Comparison of ENCODE assay signal across 1 cellular context in genomic region chr2:102423368-102423767, GRCh38.
TF ChIP-seq lines count a peak whose summit lies in the region.

No MANE protein-coding gene starts in this region.

TF ChIP-seq in K562, 482 proteins besides CTCF, POLR2A, EP300 and RAD21 (continues in another document):
- TF ChIP-seq HSF4 (CRISPR knock-in tag; IDR thresholded peaks at IDR 0.05; ENCODE audit: borderline replicate concordance): peak; percentile 92; the same call in 1 of the 2 replicates
- TF ChIP-seq TSC22D4 (tag; IDR thresholded peaks at IDR 0.05): no peak
- 0 out of 2 replicates have a peak, but pooled peaks have one; percentile 13 for TF ChIP-seq MBD1 (CRISPR knock-in tag; IDR thresholded peaks at IDR 0.05)
- TF ChIP-seq MCM3 (IDR thresholded peaks at IDR 0.05): no peak
- TF ChIP-seq ZBTB43 (CRISPR knock-in tag; IDR thresholded peaks at IDR 0.05): no peak
- 0 out of 2 replicates have a peak, but pooled peaks have one; percentile 28 for TF ChIP-seq ZNF445 (CRISPR knock-in tag; IDR thresholded peaks at IDR 0.05; ENCODE audit: low read depth)
- TF ChIP-seq SIN3B (IDR thresholded peaks at IDR 0.05; ENCODE audit: low read depth): no peak
- TF ChIP-seq HIVEP1 (CRISPR knock-in tag; IDR thresholded peaks at IDR 0.05): peak; percentile 92
- TF ChIP-seq GTF2A2 (tag; IDR thresholded peaks at IDR 0.05): peak; percentile 87
- 0 out of 2 replicates have a peak, but pooled peaks have one; percentile 26 for TF ChIP-seq ZNF354B (CRISPR knock-in tag; IDR thresholded peaks at IDR 0.05)
- TF ChIP-seq ZNF551 (CRISPR knock-in tag; IDR thresholded peaks at IDR 0.05): no peak
- TF ChIP-seq ZNF76 (CRISPR knock-in tag; IDR thresholded peaks at IDR 0.05; ENCODE audit: borderline replicate concordance): peak; percentile 79; the same call in 1 of the 2 replicates
- TF ChIP-seq ZBTB9 (CRISPR knock-in tag; IDR thresholded peaks at IDR 0.05): peak; percentile 76; the same call in 1 of the 2 replicates
- TF ChIP-seq ZBTB17 (CRISPR knock-in tag; IDR thresholded peaks at IDR 0.05): peak; percentile 65; the same call in 1 of the 2 replicates
- TF ChIP-seq TAF7 (tag; IDR thresholded peaks at IDR 0.05): 0 out of 2 replicates have a peak, but pooled peaks have one; percentile 28
- peak; percentile 61; the same call in 1 of the 2 replicates for TF ChIP-seq BACH1 (tag; IDR thresholded peaks at IDR 0.05)
- TF ChIP-seq ZFP1 (CRISPR knock-in tag; IDR thresholded peaks at IDR 0.05): 0 out of 2 replicates have a peak, but pooled peaks have one; percentile 52
- peak; percentile 79; the same call in 1 of the 2 replicates for TF ChIP-seq PYGO2 (tag; IDR thresholded peaks at IDR 0.05)
- TF ChIP-seq, protein P1, sequence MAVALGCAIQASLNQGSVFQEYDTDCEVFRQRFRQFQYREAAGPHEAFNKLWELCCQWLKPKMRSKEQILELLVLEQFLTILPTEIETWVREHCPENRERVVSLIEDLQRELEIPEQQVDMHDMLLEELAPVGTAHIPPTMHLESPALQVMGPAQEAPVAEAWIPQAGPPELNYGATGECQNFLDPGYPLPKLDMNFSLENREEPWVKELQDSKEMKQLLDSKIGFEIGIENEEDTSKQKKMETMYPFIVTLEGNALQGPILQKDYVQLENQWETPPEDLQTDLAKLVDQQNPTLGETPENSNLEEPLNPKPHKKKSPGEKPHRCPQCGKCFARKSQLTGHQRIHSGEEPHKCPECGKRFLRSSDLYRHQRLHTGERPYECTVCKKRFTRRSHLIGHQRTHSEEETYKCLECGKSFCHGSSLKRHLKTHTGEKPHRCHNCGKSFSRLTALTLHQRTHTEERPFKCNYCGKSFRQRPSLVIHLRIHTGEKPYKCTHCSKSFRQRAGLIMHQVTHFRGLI (CRISPR knock-in tag; IDR thresholded peaks at IDR 0.05): peak; percentile 87
- TF ChIP-seq, protein P2, sequence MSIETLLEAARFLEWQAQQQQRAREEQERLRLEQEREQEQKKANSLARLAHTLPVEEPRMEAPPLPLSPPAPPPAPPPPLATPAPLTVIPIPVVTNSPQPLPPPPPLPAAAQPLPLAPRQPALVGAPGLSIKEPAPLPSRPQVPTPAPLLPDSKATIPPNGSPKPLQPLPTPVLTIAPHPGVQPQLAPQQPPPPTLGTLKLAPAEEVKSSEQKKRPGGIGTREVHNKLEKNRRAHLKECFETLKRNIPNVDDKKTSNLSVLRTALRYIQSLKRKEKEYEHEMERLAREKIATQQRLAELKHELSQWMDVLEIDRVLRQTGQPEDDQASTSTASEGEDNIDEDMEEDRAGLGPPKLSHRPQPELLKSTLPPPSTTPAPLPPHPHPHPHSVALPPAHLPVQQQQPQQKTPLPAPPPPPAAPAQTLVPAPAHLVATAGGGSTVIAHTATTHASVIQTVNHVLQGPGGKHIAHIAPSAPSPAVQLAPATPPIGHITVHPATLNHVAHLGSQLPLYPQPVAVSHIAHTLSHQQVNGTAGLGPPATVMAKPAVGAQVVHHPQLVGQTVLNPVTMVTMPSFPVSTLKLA (conservative IDR thresholded peaks at IDR 0.05): no peak
- TF ChIP-seq, protein P3, sequence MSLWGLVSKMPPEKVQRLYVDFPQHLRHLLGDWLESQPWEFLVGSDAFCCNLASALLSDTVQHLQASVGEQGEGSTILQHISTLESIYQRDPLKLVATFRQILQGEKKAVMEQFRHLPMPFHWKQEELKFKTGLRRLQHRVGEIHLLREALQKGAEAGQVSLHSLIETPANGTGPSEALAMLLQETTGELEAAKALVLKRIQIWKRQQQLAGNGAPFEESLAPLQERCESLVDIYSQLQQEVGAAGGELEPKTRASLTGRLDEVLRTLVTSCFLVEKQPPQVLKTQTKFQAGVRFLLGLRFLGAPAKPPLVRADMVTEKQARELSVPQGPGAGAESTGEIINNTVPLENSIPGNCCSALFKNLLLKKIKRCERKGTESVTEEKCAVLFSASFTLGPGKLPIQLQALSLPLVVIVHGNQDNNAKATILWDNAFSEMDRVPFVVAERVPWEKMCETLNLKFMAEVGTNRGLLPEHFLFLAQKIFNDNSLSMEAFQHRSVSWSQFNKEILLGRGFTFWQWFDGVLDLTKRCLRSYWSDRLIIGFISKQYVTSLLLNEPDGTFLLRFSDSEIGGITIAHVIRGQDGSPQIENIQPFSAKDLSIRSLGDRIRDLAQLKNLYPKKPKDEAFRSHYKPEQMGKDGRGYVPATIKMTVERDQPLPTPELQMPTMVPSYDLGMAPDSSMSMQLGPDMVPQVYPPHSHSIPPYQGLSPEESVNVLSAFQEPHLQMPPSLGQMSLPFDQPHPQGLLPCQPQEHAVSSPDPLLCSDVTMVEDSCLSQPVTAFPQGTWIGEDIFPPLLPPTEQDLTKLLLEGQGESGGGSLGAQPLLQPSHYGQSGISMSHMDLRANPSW (CRISPR knock-in tag; IDR thresholded peaks at IDR 0.05): no peak
- TF ChIP-seq ARHGAP35 (IDR thresholded peaks at IDR 0.05; ENCODE audit: partially characterized antibody): no peak
- no peak for TF ChIP-seq ZFP30 (CRISPR knock-in tag; IDR thresholded peaks at IDR 0.05; ENCODE audit: borderline replicate concordance)
- TF ChIP-seq ZNF75A (CRISPR knock-in tag; IDR thresholded peaks at IDR 0.05): 0 out of 2 replicates have a peak, but pooled peaks have one; percentile 55
- TF ChIP-seq SIX5 (IDR thresholded peaks at IDR 0.05; ENCODE audit: borderline replicate concordance in 1 of 2, insufficient read depth in 1 of 2, low read depth in 1 of 2, low read length in 2 of 2): no peak
- TF ChIP-seq, protein P4, sequence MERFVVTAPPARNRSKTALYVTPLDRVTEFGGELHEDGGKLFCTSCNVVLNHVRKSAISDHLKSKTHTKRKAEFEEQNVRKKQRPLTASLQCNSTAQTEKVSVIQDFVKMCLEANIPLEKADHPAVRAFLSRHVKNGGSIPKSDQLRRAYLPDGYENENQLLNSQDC (CRISPR knock-in tag; IDR thresholded peaks at IDR 0.05): no peak
- no peak for TF ChIP-seq TRIM28 (IDR thresholded peaks at IDR 0.05)
- 0 out of 2 replicates have a peak, but pooled peaks have one; percentile 58 for TF ChIP-seq DDX20 (tag; IDR thresholded peaks at IDR 0.05; ENCODE audit: low read depth)
- peak; percentile 59; the same call in 1 of the 2 replicates for TF ChIP-seq ZNF41 (CRISPR knock-in tag; conservative IDR thresholded peaks at IDR 0.05)
- peak in 1 of 2 experiments; percentile 80; a peak in 2 of 4 replicates for TF ChIP-seq TEAD1 (CRISPR knock-in tag; IDR thresholded peaks at IDR 0.05)
- TF ChIP-seq NR4A1 (CRISPR knock-in tag; IDR thresholded peaks at IDR 0.05): no peak
- peak; percentile 94 for TF ChIP-seq NR4A1 (tag; IDR thresholded peaks at IDR 0.05)
- TF ChIP-seq, protein P5, sequence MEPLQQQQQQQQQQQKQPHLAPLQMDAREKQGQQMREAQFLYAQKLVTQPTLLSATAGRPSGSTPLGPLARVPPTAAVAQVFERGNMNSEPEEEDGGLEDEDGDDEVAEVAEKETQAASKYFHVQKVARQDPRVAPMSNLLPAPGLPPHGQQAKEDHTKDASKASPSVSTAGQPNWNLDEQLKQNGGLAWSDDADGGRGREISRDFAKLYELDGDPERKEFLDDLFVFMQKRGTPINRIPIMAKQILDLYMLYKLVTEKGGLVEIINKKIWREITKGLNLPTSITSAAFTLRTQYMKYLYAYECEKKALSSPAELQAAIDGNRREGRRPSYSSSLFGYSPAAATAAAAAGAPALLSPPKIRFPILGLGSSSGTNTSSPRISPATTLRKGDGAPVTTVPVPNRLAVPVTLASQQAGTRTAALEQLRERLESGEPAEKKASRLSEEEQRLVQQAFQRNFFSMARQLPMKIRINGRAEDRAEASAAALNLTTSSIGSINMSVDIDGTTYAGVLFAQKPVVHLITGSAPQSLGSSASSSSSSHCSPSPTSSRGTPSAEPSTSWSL (CRISPR knock-in tag; IDR thresholded peaks at IDR 0.05; ENCODE audit: borderline replicate concordance): peak; percentile 90; the same call in 1 of the 2 replicates
- TF ChIP-seq, protein P6, sequence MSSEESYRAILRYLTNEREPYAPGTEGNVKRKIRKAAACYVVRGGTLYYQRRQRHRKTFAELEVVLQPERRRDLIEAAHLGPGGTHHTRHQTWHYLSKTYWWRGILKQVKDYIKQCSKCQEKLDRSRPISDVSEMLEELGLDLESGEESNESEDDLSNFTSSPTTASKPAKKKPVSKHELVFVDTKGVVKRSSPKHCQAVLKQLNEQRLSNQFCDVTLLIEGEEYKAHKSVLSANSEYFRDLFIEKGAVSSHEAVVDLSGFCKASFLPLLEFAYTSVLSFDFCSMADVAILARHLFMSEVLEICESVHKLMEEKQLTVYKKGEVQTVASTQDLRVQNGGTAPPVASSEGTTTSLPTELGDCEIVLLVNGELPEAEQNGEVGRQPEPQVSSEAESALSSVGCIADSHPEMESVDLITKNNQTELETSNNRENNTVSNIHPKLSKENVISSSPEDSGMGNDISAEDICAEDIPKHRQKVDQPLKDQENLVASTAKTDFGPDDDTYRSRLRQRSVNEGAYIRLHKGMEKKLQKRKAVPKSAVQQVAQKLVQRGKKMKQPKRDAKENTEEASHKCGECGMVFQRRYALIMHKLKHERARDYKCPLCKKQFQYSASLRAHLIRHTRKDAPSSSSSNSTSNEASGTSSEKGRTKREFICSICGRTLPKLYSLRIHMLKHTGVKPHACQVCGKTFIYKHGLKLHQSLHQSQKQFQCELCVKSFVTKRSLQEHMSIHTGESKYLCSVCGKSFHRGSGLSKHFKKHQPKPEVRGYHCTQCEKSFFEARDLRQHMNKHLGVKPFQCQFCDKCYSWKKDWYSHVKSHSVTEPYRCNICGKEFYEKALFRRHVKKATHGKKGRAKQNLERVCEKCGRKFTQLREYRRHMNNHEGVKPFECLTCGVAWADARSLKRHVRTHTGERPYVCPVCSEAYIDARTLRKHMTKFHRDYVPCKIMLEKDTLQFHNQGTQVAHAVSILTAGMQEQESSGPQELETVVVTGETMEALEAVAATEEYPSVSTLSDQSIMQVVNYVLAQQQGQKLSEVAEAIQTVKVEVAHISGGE (CRISPR knock-in tag; IDR thresholded peaks at IDR 0.05): 0 out of 6 replicates have a peak, but pooled peaks of 1 of the 3 experiments have one; percentile 28
- 0 out of 2 replicates have a peak, but pooled peaks have one; percentile 74 for TF ChIP-seq PATZ1 (CRISPR knock-in tag; IDR thresholded peaks at IDR 0.05; ENCODE audit: borderline replicate concordance)
- TF ChIP-seq KLF6 (CRISPR knock-in tag; IDR thresholded peaks at IDR 0.05; ENCODE audit: borderline replicate concordance): peak; percentile 95
- TF ChIP-seq CLOCK (CRISPR knock-in tag; IDR thresholded peaks at IDR 0.05; ENCODE audit: borderline replicate concordance): no peak
- peak; percentile 39; the same call in 1 of the 2 replicates for TF ChIP-seq ZNF175 (CRISPR knock-in tag; IDR thresholded peaks at IDR 0.05; ENCODE audit: low read depth)
